1 cellular context compared by ENCODE assay signal in the genomic region with DNA sequence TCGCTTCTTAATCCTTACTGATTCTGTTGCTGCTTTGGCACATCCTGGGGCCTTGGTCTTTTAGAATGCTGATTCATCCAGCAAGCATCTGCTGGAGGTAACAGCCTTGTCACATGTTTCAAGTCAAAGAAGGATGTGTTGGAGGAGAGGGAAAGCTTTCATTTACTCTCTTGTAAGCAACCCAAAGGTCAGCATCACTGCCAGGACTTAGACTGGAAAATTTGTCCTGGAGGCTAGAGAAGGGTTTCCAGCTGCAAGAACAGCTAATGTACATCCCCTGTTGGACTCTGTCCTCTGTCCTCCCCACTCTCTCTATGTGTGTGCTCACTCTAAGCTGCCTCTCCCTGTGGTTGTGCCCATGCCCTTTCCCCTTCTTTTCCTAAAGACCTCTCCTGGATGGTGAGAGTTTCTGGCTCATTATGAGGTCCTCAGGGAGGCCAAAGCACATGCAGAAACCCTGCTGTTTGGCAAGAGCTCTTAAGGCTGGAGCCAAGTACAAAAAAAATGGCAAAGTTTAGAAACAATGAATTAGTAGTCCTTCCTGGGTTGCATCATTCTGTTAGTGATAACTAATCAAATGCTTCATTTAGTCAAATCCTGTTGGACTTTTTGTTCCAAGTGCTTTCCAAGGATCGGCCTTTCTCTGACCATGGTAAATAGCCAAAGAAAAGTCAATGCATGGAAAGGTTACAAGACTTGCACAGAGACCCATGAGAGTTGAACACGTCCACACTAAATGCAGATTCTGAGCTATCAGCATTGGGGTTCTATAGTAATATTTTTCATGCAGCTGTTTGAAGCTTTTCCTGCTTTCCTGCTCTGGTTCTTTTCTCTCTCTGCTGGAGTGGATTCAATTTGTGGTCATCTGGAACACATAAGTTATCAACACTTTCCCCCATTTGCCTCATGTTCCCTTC.
TF ChIP-seq lines count a peak whose summit lies in the region.

No MANE protein-coding gene starts in this region.

TF ChIP-seq in SK-N-SH, 30 proteins besides CTCF, POLR2A, EP300 and RAD21 (continued from another document):
- TF ChIP-seq JUND (IDR thresholded peaks at IDR 0.05), result peak; percentile 57; the same call in 1 of the 2 replicates
- peak; percentile 36; the same call in 1 of the 2 replicates for TF ChIP-seq FOSL2 (IDR thresholded peaks at IDR 0.05; ENCODE audit: borderline replicate concordance, low read depth)
- TF ChIP-seq, protein P1, sequence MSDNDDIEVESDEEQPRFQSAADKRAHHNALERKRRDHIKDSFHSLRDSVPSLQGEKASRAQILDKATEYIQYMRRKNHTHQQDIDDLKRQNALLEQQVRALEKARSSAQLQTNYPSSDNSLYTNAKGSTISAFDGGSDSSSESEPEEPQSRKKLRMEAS (IDR thresholded peaks at IDR 0.05; ENCODE audit: low read depth), result peak; percentile 30; the same call in 1 of the 2 replicates
- TF ChIP-seq, protein P2, sequence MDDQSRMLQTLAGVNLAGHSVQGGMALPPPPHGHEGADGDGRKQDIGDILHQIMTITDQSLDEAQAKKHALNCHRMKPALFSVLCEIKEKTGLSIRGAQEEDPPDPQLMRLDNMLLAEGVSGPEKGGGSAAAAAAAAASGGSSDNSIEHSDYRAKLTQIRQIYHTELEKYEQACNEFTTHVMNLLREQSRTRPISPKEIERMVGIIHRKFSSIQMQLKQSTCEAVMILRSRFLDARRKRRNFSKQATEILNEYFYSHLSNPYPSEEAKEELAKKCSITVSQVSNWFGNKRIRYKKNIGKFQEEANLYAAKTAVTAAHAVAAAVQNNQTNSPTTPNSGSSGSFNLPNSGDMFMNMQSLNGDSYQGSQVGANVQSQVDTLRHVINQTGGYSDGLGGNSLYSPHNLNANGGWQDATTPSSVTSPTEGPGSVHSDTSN (IDR thresholded peaks at IDR 0.05), result 0 out of 2 replicates have a peak, but pooled peaks have one; percentile 17
- TF ChIP-seq RFX5 (IDR thresholded peaks at IDR 0.05; ENCODE audit: low read length), result no peak
